ENCODE assay signal across 13 cellular contexts in genomic region chr2:230496891-230497290, GRCh38.
DNase-seq lines count a peak whose midpoint lies in the region; ATAC-seq lines count a peak whose summit lies in the region.
"Had no signal": no experiment of that assay in that cellular context is flagged by ENCODE, and none has a peak within 500 bp of the region (broad histone marks: within the 10 kb centered on the region; RNA-seq: fewer than 3 reads in every experiment).

No MANE protein-coding gene starts in this region.

- H3K4me1 Mint-ChIP-seq in activated naive CD8-positive, alpha-beta T cell treated with anti-CD3 and anti-CD28 coated beads, Interleukin-2, amount 10 ng/mL, durations not matched to agents 7 days and 5 days: peaks cover 29% of the 10 kb centered on the region

- intact Hi-C loops in posterior cingulate gyrus (cut with DNase I): no loop called here

- no peaks in the 10 kb centered on the region for H3K27me3 Mint-ChIP-seq in activated naive CD8-positive, alpha-beta T cell treated with anti-CD3 and anti-CD28 coated beads, Interleukin-2, amount 10 ng/mL, durations not matched to agents 7 days and 5 days

- H3K9me3 Mint-ChIP-seq in activated naive CD8-positive, alpha-beta T cell treated with anti-CD3 and anti-CD28 coated beads, Interleukin-2, amount 10 ng/mL, durations not matched to agents 7 days and 5 days: no peaks in the 10 kb centered on the region

- POLR2A ChIA-PET in activated naive CD8-positive, alpha-beta T cell treated with anti-CD3 and anti-CD28 coated beads, Interleukin-2, amount 10 ng/mL, durations not matched to agents 7 days and 5 days (lab: Charles Lee): interaction anchor here (1.1 kb wide), 1 partner anchor 106 kb away, joined by 4 read pairs; no protein-coding TSS in a partner anchor

- H3K4me3 Mint-ChIP-seq in activated naive CD8-positive, alpha-beta T cell treated with anti-CD3 and anti-CD28 coated beads, Interleukin-2, amount 10 ng/mL, durations not matched to agents 7 days and 5 days: peak overlapping the region; percentile 66

- peak overlapping the region; percentile 86 for H3K27ac Mint-ChIP-seq in activated naive CD8-positive, alpha-beta T cell treated with anti-CD3 and anti-CD28 coated beads, Interleukin-2, amount 10 ng/mL, durations not matched to agents 7 days and 5 days

- DNase-seq in GF-D8 (lab: John Stamatoyannopoulos, UW) (peak; percentile 2), posterior cingulate gyrus (no peak), GM03348 (ENCODE audit: low spot score) (no peak), NCI-H1105 treated with DMSO at 0.1 percent for 48 hours (lab: John Stamatoyannopoulos, UW) (no peak)
- DNase-seq in activated naive CD8-positive, alpha-beta T cell treated with anti-CD3 and anti-CD28 coated beads, Interleukin-2, amount 10 ng/mL, durations not matched to agents 7 days and 5 days: no peak
- no peak for DNase-seq in effector CD4-positive, alpha-beta T cell
- DNase-seq: activated CD4-positive, CD25-positive, alpha-beta regulatory T cell treated with anti-CD3 and anti-CD28 coated beads, Interleukin-2, amount 50 U/mL, for 72 hours; foreskin keratinocyte; GOT3; NCI-H226; SHP77 had no signal

- peak; percentile 51 for ATAC-seq in GM19043 (IDR thresholded peaks at IDR 0.05; ENCODE audit: low read depth, unreplicated experiment)
- ATAC-seq in HG03442 (IDR thresholded peaks at IDR 0.05; ENCODE audit: unreplicated experiment): peak; percentile 57
- ATAC-seq in activated naive CD8-positive, alpha-beta T cell treated with anti-CD3 and anti-CD28 coated beads, Interleukin-2, amount 10 ng/mL, durations not matched to agents 7 days and 5 days (ENCODE audit: low read depth): peak; percentile 88
- ATAC-seq: foreskin keratinocyte had no signal

- peaks cover 81% of the 10 kb centered on the region for H3K36me3 Mint-ChIP-seq in activated naive CD8-positive, alpha-beta T cell treated with anti-CD3 and anti-CD28 coated beads, Interleukin-2, amount 10 ng/mL, durations not matched to agents 7 days and 5 days
